Comparison of ENCODE assay signal across 1 cellular context in the genomic region with DNA sequence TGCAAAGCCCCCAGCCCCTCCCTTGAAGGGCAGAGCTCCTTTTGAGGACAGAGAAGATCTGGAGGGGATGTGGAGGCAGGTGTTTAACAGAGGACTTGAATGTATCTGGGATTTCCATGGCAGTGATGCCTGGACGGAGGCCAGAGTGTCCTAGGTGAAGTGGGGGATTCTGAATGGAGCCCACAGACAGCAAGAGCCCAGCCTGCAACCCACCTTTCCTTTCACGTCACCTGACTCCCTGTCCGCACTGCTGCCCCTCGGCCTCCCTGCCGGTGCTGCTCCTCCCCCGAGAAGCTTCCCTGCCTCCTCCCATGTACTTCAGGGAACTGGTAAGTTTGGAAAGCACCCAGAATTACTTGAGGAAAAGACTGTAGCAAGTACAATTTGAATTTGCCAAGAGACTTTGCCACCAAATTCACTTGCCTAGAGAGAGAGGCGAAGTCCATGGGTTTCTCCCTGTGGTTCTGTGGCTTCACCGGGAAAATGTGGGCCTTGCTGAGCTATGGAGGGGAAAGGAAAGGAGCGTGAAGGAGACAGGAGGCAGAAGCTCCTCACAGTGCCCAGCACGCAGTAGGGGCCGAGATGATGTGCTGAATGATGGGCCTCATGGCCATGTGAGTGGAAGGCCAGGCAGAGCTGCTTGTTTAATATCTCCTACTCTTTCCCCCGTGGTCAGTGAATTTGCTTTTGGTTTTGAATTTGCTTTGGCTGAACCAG.
TF ChIP-seq lines count a peak whose summit lies in the region.

No MANE protein-coding gene starts in this region.

TF ChIP-seq in HepG2, 621 proteins besides CTCF, POLR2A, EP300 and RAD21:
- TF ChIP-seq YEATS4 (CRISPR knock-in tag; IDR thresholded peaks at IDR 0.05; ENCODE audit: borderline replicate concordance) (no peak), ZNF510 (CRISPR knock-in tag; IDR thresholded peaks at IDR 0.05; ENCODE audit: low read depth) (no peak), ATRX (CRISPR knock-in tag; IDR thresholded peaks at IDR 0.05; ENCODE audit: borderline replicate concordance) (no peak), ZBTB7B (CRISPR knock-in tag; IDR thresholded peaks at IDR 0.05) (no peak), NCOA1 (CRISPR knock-in tag; IDR thresholded peaks at IDR 0.05) (no peak), JDP2 (CRISPR knock-in tag; IDR thresholded peaks at IDR 0.05; ENCODE audit: borderline replicate concordance) (no peak), MED13 (CRISPR knock-in tag; IDR thresholded peaks at IDR 0.05) (no peak), RXRA (CRISPR knock-in tag; IDR thresholded peaks at IDR 0.05) (no peak), TBP (CRISPR knock-in tag; IDR thresholded peaks at IDR 0.05) (no peak), ZNF605 (CRISPR knock-in tag; IDR thresholded peaks at IDR 0.05) (0 out of 2 replicates have a peak, but pooled peaks have one; percentile 28), GZF1 (CRISPR knock-in tag; IDR thresholded peaks at IDR 0.05) (no peak), RFXANK (CRISPR knock-in tag; IDR thresholded peaks at IDR 0.05) (no peak), BCL6 (CRISPR knock-in tag; IDR thresholded peaks at IDR 0.05) (no peak), RCOR2 (CRISPR knock-in tag; IDR thresholded peaks at IDR 0.05) (no peak), HOXD1 (CRISPR knock-in tag; IDR thresholded peaks at IDR 0.05) (no peak), NONO (IDR thresholded peaks at IDR 0.05) (no peak), NONO (CRISPR knock-in tag; conservative IDR thresholded peaks at IDR 0.05) (no peak; the same call in 1 of the 2 replicates), ZNF674 (CRISPR knock-in tag; IDR thresholded peaks at IDR 0.05; ENCODE audit: low read depth) (0 out of 2 replicates have a peak, but pooled peaks have one; percentile 39), EED (CRISPR knock-in tag; IDR thresholded peaks at IDR 0.05) (0 out of 2 replicates have a peak, but pooled peaks have one; percentile 10), MEIS2 (CRISPR knock-in tag; IDR thresholded peaks at IDR 0.05) (no peak), PAX8 (CRISPR knock-in tag; IDR thresholded peaks at IDR 0.05; ENCODE audit: borderline replicate concordance) (no peak), DPF2 (CRISPR knock-in tag; IDR thresholded peaks at IDR 0.05; ENCODE audit: borderline replicate concordance, low read depth) (no peak), ZNF775 (CRISPR knock-in tag; IDR thresholded peaks at IDR 0.05; ENCODE audit: borderline replicate concordance) (no peak), ZNF383 (CRISPR knock-in tag; IDR thresholded peaks at IDR 0.05; ENCODE audit: borderline replicate concordance) (no peak), KAT7 (CRISPR knock-in tag; IDR thresholded peaks at IDR 0.05; ENCODE audit: borderline replicate concordance) (0 out of 2 replicates have a peak, but pooled peaks have one; percentile 33), ZNF781 (CRISPR knock-in tag; IDR thresholded peaks at IDR 0.05; ENCODE audit: borderline replicate concordance, not compliant biosample characterization) (no peak), ZSCAN29 (CRISPR knock-in tag; conservative IDR thresholded peaks at IDR 0.05) (no peak), HDAC6 (IDR thresholded peaks at IDR 0.05; ENCODE audit: low read depth, low read length) (no peak), CEBPG (CRISPR knock-in tag; IDR thresholded peaks at IDR 0.05) (no peak), AGO1 (IDR thresholded peaks at IDR 0.05; ENCODE audit: low read depth, low read length, poor library complexity, severe bottlenecking) (no peak), KMT2B (CRISPR knock-in tag; IDR thresholded peaks at IDR 0.05) (no peak), KMT2A (CRISPR knock-in tag; IDR thresholded peaks at IDR 0.05) (0 out of 2 replicates have a peak, but pooled peaks have one; percentile 36), ZFY (CRISPR knock-in tag; IDR thresholded peaks at IDR 0.05) (0 out of 2 replicates have a peak, but pooled peaks have one; percentile 1), NR2F6 (IDR thresholded peaks at IDR 0.05) (no peak), NR2F6 (CRISPR knock-in tag; IDR thresholded peaks at IDR 0.05) (no peak), ZNF747 (CRISPR knock-in tag; IDR thresholded peaks at IDR 0.05; ENCODE audit: borderline replicate concordance) (0 out of 2 replicates have a peak, but pooled peaks have one; percentile 31)
- TF ChIP-seq, protein P1, sequence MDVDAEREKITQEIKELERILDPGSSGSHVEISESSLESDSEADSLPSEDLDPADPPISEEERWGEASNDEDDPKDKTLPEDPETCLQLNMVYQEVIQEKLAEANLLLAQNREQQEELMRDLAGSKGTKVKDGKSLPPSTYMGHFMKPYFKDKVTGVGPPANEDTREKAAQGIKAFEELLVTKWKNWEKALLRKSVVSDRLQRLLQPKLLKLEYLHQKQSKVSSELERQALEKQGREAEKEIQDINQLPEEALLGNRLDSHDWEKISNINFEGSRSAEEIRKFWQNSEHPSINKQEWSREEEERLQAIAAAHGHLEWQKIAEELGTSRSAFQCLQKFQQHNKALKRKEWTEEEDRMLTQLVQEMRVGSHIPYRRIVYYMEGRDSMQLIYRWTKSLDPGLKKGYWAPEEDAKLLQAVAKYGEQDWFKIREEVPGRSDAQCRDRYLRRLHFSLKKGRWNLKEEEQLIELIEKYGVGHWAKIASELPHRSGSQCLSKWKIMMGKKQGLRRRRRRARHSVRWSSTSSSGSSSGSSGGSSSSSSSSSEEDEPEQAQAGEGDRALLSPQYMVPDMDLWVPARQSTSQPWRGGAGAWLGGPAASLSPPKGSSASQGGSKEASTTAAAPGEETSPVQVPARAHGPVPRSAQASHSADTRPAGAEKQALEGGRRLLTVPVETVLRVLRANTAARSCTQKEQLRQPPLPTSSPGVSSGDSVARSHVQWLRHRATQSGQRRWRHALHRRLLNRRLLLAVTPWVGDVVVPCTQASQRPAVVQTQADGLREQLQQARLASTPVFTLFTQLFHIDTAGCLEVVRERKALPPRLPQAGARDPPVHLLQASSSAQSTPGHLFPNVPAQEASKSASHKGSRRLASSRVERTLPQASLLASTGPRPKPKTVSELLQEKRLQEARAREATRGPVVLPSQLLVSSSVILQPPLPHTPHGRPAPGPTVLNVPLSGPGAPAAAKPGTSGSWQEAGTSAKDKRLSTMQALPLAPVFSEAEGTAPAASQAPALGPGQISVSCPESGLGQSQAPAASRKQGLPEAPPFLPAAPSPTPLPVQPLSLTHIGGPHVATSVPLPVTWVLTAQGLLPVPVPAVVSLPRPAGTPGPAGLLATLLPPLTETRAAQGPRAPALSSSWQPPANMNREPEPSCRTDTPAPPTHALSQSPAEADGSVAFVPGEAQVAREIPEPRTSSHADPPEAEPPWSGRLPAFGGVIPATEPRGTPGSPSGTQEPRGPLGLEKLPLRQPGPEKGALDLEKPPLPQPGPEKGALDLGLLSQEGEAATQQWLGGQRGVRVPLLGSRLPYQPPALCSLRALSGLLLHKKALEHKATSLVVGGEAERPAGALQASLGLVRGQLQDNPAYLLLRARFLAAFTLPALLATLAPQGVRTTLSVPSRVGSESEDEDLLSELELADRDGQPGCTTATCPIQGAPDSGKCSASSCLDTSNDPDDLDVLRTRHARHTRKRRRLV (CRISPR knock-in tag; IDR thresholded peaks at IDR 0.05) = no peak
- TF ChIP-seq, protein P2, sequence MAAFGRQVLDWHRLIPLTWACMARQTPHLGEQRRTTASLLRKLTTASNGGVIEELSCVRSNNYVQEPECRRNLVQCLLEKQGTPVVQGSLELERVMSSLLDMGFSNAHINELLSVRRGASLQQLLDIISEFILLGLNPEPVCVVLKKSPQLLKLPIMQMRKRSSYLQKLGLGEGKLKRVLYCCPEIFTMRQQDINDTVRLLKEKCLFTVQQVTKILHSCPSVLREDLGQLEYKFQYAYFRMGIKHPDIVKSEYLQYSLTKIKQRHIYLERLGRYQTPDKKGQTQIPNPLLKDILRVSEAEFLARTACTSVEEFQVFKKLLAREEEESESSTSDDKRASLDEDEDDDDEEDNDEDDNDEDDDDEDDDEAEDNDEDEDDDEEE (CRISPR knock-in tag; IDR thresholded peaks at IDR 0.05) = no peak
- TF ChIP-seq, protein P3, sequence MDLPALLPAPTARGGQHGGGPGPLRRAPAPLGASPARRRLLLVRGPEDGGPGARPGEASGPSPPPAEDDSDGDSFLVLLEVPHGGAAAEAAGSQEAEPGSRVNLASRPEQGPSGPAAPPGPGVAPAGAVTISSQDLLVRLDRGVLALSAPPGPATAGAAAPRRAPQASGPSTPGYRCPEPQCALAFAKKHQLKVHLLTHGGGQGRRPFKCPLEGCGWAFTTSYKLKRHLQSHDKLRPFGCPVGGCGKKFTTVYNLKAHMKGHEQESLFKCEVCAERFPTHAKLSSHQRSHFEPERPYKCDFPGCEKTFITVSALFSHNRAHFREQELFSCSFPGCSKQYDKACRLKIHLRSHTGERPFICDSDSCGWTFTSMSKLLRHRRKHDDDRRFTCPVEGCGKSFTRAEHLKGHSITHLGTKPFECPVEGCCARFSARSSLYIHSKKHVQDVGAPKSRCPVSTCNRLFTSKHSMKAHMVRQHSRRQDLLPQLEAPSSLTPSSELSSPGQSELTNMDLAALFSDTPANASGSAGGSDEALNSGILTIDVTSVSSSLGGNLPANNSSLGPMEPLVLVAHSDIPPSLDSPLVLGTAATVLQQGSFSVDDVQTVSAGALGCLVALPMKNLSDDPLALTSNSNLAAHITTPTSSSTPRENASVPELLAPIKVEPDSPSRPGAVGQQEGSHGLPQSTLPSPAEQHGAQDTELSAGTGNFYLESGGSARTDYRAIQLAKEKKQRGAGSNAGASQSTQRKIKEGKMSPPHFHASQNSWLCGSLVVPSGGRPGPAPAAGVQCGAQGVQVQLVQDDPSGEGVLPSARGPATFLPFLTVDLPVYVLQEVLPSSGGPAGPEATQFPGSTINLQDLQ (CRISPR knock-in tag; IDR thresholded peaks at IDR 0.05) = no peak
- TF ChIP-seq, protein P4, sequence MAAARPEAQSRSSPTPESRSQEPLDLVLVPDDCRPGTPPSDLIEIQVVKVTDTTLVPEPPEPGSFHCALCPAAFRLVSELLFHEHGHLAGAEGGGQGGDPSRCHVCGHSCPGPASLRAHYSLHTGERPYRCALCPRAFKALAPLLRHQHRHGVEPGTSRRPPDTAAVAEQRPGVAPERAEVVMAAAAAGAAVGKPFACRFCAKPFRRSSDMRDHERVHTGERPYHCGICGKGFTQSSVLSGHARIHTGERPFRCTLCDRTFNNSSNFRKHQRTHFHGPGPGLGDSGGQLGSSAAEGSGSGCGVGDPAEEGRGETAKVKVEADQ (CRISPR knock-in tag; IDR thresholded peaks at IDR 0.05; ENCODE audit: borderline replicate concordance) = 0 out of 2 replicates have a peak, but pooled peaks have one; percentile 25
- TF ChIP-seq, protein P5, sequence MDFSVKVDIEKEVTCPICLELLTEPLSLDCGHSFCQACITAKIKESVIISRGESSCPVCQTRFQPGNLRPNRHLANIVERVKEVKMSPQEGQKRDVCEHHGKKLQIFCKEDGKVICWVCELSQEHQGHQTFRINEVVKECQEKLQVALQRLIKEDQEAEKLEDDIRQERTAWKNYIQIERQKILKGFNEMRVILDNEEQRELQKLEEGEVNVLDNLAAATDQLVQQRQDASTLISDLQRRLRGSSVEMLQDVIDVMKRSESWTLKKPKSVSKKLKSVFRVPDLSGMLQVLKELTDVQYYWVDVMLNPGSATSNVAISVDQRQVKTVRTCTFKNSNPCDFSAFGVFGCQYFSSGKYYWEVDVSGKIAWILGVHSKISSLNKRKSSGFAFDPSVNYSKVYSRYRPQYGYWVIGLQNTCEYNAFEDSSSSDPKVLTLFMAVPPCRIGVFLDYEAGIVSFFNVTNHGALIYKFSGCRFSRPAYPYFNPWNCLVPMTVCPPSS (IDR thresholded peaks at IDR 0.05) = no peak
- TF ChIP-seq, protein P6, sequence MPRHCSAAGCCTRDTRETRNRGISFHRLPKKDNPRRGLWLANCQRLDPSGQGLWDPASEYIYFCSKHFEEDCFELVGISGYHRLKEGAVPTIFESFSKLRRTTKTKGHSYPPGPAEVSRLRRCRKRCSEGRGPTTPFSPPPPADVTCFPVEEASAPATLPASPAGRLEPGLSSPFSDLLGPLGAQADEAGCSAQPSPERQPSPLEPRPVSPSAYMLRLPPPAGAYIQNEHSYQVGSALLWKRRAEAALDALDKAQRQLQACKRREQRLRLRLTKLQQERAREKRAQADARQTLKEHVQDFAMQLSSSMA (CRISPR knock-in tag; IDR thresholded peaks at IDR 0.05) = 0 out of 2 replicates have a peak, but pooled peaks have one; percentile 27
- TF ChIP-seq, protein P7, sequence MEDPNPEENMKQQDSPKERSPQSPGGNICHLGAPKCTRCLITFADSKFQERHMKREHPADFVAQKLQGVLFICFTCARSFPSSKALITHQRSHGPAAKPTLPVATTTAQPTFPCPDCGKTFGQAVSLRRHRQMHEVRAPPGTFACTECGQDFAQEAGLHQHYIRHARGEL (CRISPR knock-in tag; IDR thresholded peaks at IDR 0.05) = 0 out of 2 replicates have a peak, but pooled peaks have one; percentile 35
- TF ChIP-seq, protein P8, sequence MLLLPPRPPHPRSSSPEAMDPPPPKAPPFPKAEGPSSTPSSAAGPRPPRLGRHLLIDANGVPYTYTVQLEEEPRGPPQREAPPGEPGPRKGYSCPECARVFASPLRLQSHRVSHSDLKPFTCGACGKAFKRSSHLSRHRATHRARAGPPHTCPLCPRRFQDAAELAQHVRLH (CRISPR knock-in tag; IDR thresholded peaks at IDR 0.05; ENCODE audit: borderline replicate concordance, low read depth) = no peak
- TF ChIP-seq, protein P9, sequence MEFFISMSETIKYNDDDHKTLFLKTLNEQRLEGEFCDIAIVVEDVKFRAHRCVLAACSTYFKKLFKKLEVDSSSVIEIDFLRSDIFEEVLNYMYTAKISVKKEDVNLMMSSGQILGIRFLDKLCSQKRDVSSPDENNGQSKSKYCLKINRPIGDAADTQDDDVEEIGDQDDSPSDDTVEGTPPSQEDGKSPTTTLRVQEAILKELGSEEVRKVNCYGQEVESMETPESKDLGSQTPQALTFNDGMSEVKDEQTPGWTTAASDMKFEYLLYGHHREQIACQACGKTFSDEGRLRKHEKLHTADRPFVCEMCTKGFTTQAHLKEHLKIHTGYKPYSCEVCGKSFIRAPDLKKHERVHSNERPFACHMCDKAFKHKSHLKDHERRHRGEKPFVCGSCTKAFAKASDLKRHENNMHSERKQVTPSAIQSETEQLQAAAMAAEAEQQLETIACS (CRISPR knock-in tag; IDR thresholded peaks at IDR 0.05) = no peak
- TF ChIP-seq, protein P10, sequence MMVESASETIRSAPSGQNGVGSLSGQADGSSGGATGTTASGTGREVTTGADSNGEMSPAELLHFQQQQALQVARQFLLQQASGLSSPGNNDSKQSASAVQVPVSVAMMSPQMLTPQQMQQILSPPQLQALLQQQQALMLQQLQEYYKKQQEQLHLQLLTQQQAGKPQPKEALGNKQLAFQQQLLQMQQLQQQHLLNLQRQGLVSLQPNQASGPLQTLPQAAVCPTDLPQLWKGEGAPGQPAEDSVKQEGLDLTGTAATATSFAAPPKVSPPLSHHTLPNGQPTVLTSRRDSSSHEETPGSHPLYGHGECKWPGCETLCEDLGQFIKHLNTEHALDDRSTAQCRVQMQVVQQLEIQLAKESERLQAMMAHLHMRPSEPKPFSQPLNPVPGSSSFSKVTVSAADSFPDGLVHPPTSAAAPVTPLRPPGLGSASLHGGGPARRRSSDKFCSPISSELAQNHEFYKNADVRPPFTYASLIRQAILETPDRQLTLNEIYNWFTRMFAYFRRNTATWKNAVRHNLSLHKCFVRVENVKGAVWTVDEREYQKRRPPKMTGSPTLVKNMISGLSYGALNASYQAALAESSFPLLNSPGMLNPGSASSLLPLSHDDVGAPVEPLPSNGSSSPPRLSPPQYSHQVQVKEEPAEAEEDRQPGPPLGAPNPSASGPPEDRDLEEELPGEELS (CRISPR knock-in tag; IDR thresholded peaks at IDR 0.05) = no peak
